8 cellular contexts compared by ENCODE assay signal in the genomic region with DNA sequence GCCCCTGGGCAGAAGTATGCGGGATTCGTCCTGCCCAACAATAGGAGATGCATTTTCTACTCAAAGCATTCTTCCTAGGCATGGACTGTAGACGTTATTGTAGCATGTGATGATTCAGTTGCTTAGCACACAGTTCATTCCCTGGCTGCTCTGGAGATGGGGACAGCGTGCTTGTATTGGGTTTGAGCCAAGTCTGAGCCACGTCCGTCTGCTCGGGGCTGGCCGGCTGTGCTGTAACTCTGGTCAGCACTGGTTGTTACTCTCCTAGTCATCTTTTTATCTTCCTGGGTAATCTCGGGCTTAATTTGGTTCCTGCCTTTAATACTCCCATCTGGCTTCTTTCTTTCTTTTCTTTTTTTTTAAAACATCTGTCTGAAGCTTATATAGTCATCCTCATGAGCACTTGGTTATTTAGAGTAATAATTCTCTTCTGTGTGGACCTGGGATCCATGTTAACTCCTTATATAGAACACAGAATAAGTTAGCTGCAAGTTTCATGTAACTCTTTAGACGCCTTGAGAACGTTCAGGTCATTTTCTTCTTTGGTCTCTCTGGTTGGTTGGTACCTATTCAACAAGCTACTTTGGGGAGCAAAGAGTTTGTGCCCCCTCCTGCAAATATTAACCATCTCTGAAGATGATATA.
DNase-seq lines count a peak whose midpoint lies in the region; ATAC-seq and TF ChIP-seq lines count a peak whose summit lies in the region.

No MANE protein-coding gene starts in this region.

- H3K36me3 ChIP-seq in mammary epithelial cell (ENCODE audit: insufficient read depth, low read length) (no peaks in the 10 kb centered on the region), uterus (no peaks in the 10 kb centered on the region), esophagus squamous epithelium (no peaks in the 10 kb centered on the region)

- CTCF ChIA-PET in mammary epithelial cell (lab: Charles Lee; ENCODE audit: low non-redundant PET) = no interaction called here

- no peaks in the 10 kb centered on the region for H3K79me2 ChIP-seq in mammary epithelial cell (ENCODE audit: insufficient read depth, low read length)

- H2AFZ ChIP-seq in mammary epithelial cell (ENCODE audit: low read depth, low read length) = peak overlapping the region; percentile 37

- peak; percentile 91 for ATAC-seq in left lobe of liver

- in situ Hi-C loops in mammary epithelial cell (cut with MboI; ENCODE audit: low sequenced_read_pairs in 2 of 2) = no loop called here

- H3K27ac ChIP-seq in mammary epithelial cell (ENCODE audit: insufficient read depth, low read depth, low read length) (peak overlapping the region; percentile 92), uterus (no peak overlapping the region), esophagus squamous epithelium (no peak overlapping the region)

- no peak overlapping the region for H3K4me3 ChIP-seq in mammary epithelial cell (replicated peaks in 1 of 3; ENCODE audit: insufficient read depth in 1 of 3, low read depth in 2 of 3, low read length in 3 of 3)
- H3K4me3 ChIP-seq in uterus = no peak overlapping the region
- H3K4me3 ChIP-seq in esophagus squamous epithelium = no peak overlapping the region

- TF ChIP-seq CTCF in mammary epithelial cell (conservative IDR thresholded peaks at IDR 0.05 in 1 of 2, IDR thresholded peaks at IDR 0.05 in 1 of 2; ENCODE audit: extremely low read depth in 1 of 2, insufficient read depth in 1 of 2, low read depth in 1 of 2, low read length in 2 of 2) = no peak
- TF ChIP-seq CTCF in uterus (IDR thresholded peaks at IDR 0.05) = no peak
- TF ChIP-seq CTCF in esophagus squamous epithelium (IDR thresholded peaks at IDR 0.05) = no peak

- H3K9ac ChIP-seq in mammary epithelial cell (ENCODE audit: insufficient read depth, low read length) = peak overlapping the region; percentile 62

- BruUV-seq in mammary epithelial cell (replicated peaks; lab: Mats Ljungman, UMichigan) = TSS peak; percentile 75

- peaks cover 22% of the 10 kb centered on the region for H3K4me1 ChIP-seq in mammary epithelial cell (ENCODE audit: insufficient read depth, low read length)
- no peaks in the 10 kb centered on the region for H3K4me1 ChIP-seq in uterus
- no peaks in the 10 kb centered on the region for H3K4me1 ChIP-seq in esophagus squamous epithelium

- peak overlapping the region; percentile 59 for H3K4me2 ChIP-seq in mammary epithelial cell (ENCODE audit: insufficient read depth, low read depth, low read length)

- H3K9me3 ChIP-seq in mammary epithelial cell (replicated peaks; ENCODE audit: insufficient read depth, low read length) (no peaks in the 10 kb centered on the region), uterus (no peaks in the 10 kb centered on the region), esophagus squamous epithelium (no peaks in the 10 kb centered on the region)

- intact Hi-C loops in mammary epithelial cell (cut with micrococcal nuclease) = loop anchor here (1.0 kb wide), 1 partner anchor 8 kb away; no protein-coding TSS in a partner anchor
- intact Hi-C loops in uterus (cut with DNase I; ENCODE audit: low total_unique reads) = no loop called here
- intact Hi-C loops in esophagus squamous epithelium (cut with DNase I) = no loop called here

- TF ChIP-seq POLR2A in uterus (IDR thresholded peaks at IDR 0.05) = no peak
- TF ChIP-seq POLR2A in esophagus squamous epithelium (IDR thresholded peaks at IDR 0.05) = no peak

- WGBS in mammary epithelial cell (ENCODE audit: low coverage, missing lambda C conversion rate) = 11% methylated on average over 11 of the region's 11 CpGs
- WGBS in esophagus squamous epithelium, 2 donors = 27 to 30% methylated on average over 11 of the region's 11 CpGs

- no peaks in the 10 kb centered on the region for H4K20me1 ChIP-seq in mammary epithelial cell (ENCODE audit: insufficient read depth, low read length)

- dilution Hi-C loops in mammary epithelial cell (cut with HindIII; ENCODE audit: low sequenced_read_pairs) = no loop called here

- peak; percentile 66 for DNase-seq in NCI-H1092 treated with DMSO at 0.1 percent for 48 hours (lab: John Stamatoyannopoulos, UW)
- no peak for DNase-seq in NCI-H1092 (lab: John Stamatoyannopoulos, UW)
- DNase-seq in mammary epithelial cell = peak; percentile 99
- peak; percentile 62 for DNase-seq in left lobe of liver (ENCODE audit: low spot score)
- DNase-seq in uterus = peak; percentile 85
- no peak for DNase-seq in NOMO-1 treated with dmso at 0.1 percent for 144 hours (lab: John Stamatoyannopoulos, UW; ENCODE audit: unreplicated experiment)
- no peak for DNase-seq in mesenteric fat pad (ENCODE audit: low spot score)
- no peak for DNase-seq in esophagus squamous epithelium (lab: John Stamatoyannopoulos, UW)

- H3K27me3 ChIP-seq in mammary epithelial cell (ENCODE audit: insufficient read depth, low read length) = no peaks in the 10 kb centered on the region
- no peaks in the 10 kb centered on the region for H3K27me3 ChIP-seq in uterus
- peaks cover 0 to 2% (median 0%) of the 10 kb centered on the region in 4 donors for H3K27me3 ChIP-seq in esophagus squamous epithelium

Comparison
In these comparisons a context has a peak if more than half of its experiments do, and no peak if none do; other contexts are left out.
1. DNase-seq: peak in NCI-H1092 treated with DMSO at 0.1 percent for 48 hours (single experiment), mammary epithelial cell (single experiment), left lobe of liver (single experiment) and uterus (2 of 2); none in NCI-H1092 (single experiment), NOMO-1 treated with dmso at 0.1 percent for 144 hours (single experiment), mesenteric fat pad (single experiment) and esophagus squamous epithelium (single experiment).